ENCODE assay signal across 9 cellular contexts in genomic region chr1:92536593-92537332, GRCh38. TPM values are rescaled to one million over a fixed set of nuclear protein-coding genes. Genes with fewer than 3 reads are reported as not detected.
DNase-seq lines count a peak whose midpoint lies in the region; ATAC-seq and TF ChIP-seq lines count a peak whose summit lies in the region.
"Had no signal": no experiment of that assay in that cellular context is flagged by ENCODE, and none has a peak within 500 bp of the region (broad histone marks: within the 10 kb centered on the region; RNA-seq: fewer than 3 reads in every experiment).

No MANE protein-coding gene starts in this region.

- H3K27me3 ChIP-seq in Loucy (ENCODE audit: insufficient read depth, low read length, poor library complexity, severe bottlenecking) (no peaks in the 10 kb centered on the region), tibial artery (no peaks in the 10 kb centered on the region)

- H4K20me1 ChIP-seq in Loucy (ENCODE audit: insufficient read depth, low read length, poor library complexity, severe bottlenecking) = no peaks in the 10 kb centered on the region

- intact Hi-C loops in tibial artery (cut with DNase I; ENCODE audit: low total_unique reads) = no loop called here

- H3K4me2 ChIP-seq in Loucy (ENCODE audit: low read depth, low read length, poor library complexity, severe bottlenecking) = peak overlapping the region; percentile 74

- peak overlapping the region; percentile 36 for H3K9ac ChIP-seq in Loucy (ENCODE audit: low read depth, low read length, poor library complexity, severe bottlenecking)

- TF ChIP-seq CTCF in Loucy (conservative IDR thresholded peaks at IDR 0.05; ENCODE audit: low read length) (no peak), epithelial cell of esophagus (IDR thresholded peaks at IDR 0.05; ENCODE audit: insufficient read depth, low read depth, low read length, missing control alignments) (no peak), omental fat pad (IDR thresholded peaks at IDR 0.05) (no peak), tibial artery (IDR thresholded peaks at IDR 0.05) (no peak)

- H3K4me1 ChIP-seq in Loucy (ENCODE audit: insufficient read depth, low read length, poor library complexity, severe bottlenecking) (peaks cover 50% of the 10 kb centered on the region), tibial artery (no peaks in the 10 kb centered on the region)

- no peaks in the 10 kb centered on the region for H3K79me2 ChIP-seq in Loucy (ENCODE audit: insufficient read depth, low read length)

- H3K9me2 ChIP-seq in Loucy (replicated peaks; ENCODE audit: low read depth, low read length) = no peaks in the 10 kb centered on the region

- H3K36me3 ChIP-seq in Loucy (ENCODE audit: insufficient read depth, low read length) (no peaks in the 10 kb centered on the region), tibial artery (no peaks in the 10 kb centered on the region)

- DNase-seq in epithelial cell of esophagus (ENCODE audit: low read depth) (peak; percentile 2), omental fat pad (ENCODE audit: low spot score) (no peak), HT-29 (ENCODE audit: low spot score) (no peak), NCI-H1417 (lab: John Stamatoyannopoulos, UW) (no peak), tibial artery (no peak)

- no peak overlapping the region for H3K27ac ChIP-seq in tibial artery

- no peak overlapping the region for H2AFZ ChIP-seq in Loucy (ENCODE audit: low read length)

- 0 out of 2 replicates have a peak, but pooled peaks cover 8% of the 10 kb centered on the region for H3F3A ChIP-seq in Loucy (ENCODE audit: low read depth)

- H3K9me3 ChIP-seq in Loucy (ENCODE audit: insufficient read depth, low read depth, low read length) = no peaks in the 10 kb centered on the region
- H3K9me3 ChIP-seq in tibial artery = no peaks in the 10 kb centered on the region

- H3K4me3 ChIP-seq in Loucy (ENCODE audit: low read length, poor library complexity, severe bottlenecking) = peak overlapping the region; percentile 50
- no peak overlapping the region for H3K4me3 ChIP-seq in epithelial cell of esophagus (ENCODE audit: low read length)
- H3K4me3 ChIP-seq in tibial artery = no peak overlapping the region
- H3K4me3 ChIP-seq: lung had no signal

- ATAC-seq in GM18498 (IDR thresholded peaks at IDR 0.05; ENCODE audit: unreplicated experiment) (peak; percentile 57), GM21723 (IDR thresholded peaks at IDR 0.05; ENCODE audit: unreplicated experiment) (peak; percentile 65), omental fat pad (ENCODE audit: low FRiP score) (no peak)

RNA-seq across cellular contexts. Expression of gene GFI1, which starts 50.0 kb away (rescaled TPM):
- 1 to 10 TPM in 3 of 4 donors, under 1 TPM in 1; 0.93 to 2.9 (median 1.4) TPM for total RNA-seq in omental fat pad
- 0.20 and 0.42 TPM in 2 replicates for total RNA-seq in HT-29 (2014; rRNA removed; shearing (Covaris generic))
